Comparison of ENCODE assay signal across 1 cellular context in genomic region chr16:1771072-1771863, GRCh38.
TF ChIP-seq lines count a peak whose summit lies in the region.

Gene NME3 (minus strand): TSS chr16:1771543. CDS start chr16:1771534, 9 bp downstream.

TF ChIP-seq in GM12878, 131 proteins besides CTCF, POLR2A, EP300 and RAD21 (continued from another document):
- TF ChIP-seq, protein P1, sequence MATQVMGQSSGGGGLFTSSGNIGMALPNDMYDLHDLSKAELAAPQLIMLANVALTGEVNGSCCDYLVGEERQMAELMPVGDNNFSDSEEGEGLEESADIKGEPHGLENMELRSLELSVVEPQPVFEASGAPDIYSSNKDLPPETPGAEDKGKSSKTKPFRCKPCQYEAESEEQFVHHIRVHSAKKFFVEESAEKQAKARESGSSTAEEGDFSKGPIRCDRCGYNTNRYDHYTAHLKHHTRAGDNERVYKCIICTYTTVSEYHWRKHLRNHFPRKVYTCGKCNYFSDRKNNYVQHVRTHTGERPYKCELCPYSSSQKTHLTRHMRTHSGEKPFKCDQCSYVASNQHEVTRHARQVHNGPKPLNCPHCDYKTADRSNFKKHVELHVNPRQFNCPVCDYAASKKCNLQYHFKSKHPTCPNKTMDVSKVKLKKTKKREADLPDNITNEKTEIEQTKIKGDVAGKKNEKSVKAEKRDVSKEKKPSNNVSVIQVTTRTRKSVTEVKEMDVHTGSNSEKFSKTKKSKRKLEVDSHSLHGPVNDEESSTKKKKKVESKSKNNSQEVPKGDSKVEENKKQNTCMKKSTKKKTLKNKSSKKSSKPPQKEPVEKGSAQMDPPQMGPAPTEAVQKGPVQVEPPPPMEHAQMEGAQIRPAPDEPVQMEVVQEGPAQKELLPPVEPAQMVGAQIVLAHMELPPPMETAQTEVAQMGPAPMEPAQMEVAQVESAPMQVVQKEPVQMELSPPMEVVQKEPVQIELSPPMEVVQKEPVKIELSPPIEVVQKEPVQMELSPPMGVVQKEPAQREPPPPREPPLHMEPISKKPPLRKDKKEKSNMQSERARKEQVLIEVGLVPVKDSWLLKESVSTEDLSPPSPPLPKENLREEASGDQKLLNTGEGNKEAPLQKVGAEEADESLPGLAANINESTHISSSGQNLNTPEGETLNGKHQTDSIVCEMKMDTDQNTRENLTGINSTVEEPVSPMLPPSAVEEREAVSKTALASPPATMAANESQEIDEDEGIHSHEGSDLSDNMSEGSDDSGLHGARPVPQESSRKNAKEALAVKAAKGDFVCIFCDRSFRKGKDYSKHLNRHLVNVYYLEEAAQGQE (IDR thresholded peaks at IDR 0.05; ENCODE audit: low read depth, low read length): no peak
- TF ChIP-seq LARP7 (IDR thresholded peaks at IDR 0.05): peak; percentile 35
- TF ChIP-seq ZBED1 (IDR thresholded peaks at IDR 0.05; ENCODE audit: borderline replicate concordance): no peak
- TF ChIP-seq, protein P2, sequence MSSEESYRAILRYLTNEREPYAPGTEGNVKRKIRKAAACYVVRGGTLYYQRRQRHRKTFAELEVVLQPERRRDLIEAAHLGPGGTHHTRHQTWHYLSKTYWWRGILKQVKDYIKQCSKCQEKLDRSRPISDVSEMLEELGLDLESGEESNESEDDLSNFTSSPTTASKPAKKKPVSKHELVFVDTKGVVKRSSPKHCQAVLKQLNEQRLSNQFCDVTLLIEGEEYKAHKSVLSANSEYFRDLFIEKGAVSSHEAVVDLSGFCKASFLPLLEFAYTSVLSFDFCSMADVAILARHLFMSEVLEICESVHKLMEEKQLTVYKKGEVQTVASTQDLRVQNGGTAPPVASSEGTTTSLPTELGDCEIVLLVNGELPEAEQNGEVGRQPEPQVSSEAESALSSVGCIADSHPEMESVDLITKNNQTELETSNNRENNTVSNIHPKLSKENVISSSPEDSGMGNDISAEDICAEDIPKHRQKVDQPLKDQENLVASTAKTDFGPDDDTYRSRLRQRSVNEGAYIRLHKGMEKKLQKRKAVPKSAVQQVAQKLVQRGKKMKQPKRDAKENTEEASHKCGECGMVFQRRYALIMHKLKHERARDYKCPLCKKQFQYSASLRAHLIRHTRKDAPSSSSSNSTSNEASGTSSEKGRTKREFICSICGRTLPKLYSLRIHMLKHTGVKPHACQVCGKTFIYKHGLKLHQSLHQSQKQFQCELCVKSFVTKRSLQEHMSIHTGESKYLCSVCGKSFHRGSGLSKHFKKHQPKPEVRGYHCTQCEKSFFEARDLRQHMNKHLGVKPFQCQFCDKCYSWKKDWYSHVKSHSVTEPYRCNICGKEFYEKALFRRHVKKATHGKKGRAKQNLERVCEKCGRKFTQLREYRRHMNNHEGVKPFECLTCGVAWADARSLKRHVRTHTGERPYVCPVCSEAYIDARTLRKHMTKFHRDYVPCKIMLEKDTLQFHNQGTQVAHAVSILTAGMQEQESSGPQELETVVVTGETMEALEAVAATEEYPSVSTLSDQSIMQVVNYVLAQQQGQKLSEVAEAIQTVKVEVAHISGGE (CRISPR knock-in tag; IDR thresholded peaks at IDR 0.05): no peak
- TF ChIP-seq ZNF207 (IDR thresholded peaks at IDR 0.05; ENCODE audit: borderline replicate concordance): no peak
- no peak for TF ChIP-seq GABPA (IDR thresholded peaks at IDR 0.05; ENCODE audit: low read depth)
- no peak for TF ChIP-seq ZSCAN29 (IDR thresholded peaks at IDR 0.05)
- TF ChIP-seq ESRRA (IDR thresholded peaks at IDR 0.05; ENCODE audit: low read length): no peak
- no peak for TF ChIP-seq KDM1A (IDR thresholded peaks at IDR 0.05; ENCODE audit: borderline replicate concordance)
- no peak for TF ChIP-seq SREBF1 (IDR thresholded peaks at IDR 0.05; ENCODE audit: low read length)
- TF ChIP-seq TARDBP (IDR thresholded peaks at IDR 0.05; ENCODE audit: borderline replicate concordance): 0 out of 2 replicates have a peak, but pooled peaks have one; percentile 12
- TF ChIP-seq EZH2 (IDR thresholded peaks at IDR 0.05; ENCODE audit: borderline replicate concordance, control insufficient read depth, low read depth, low read length): no peak
- TF ChIP-seq CHD2 (IDR thresholded peaks at IDR 0.05; ENCODE audit: borderline replicate concordance, low read depth, low read length): no peak
- peak; percentile 28; the same call in 1 of the 2 replicates for TF ChIP-seq POLR2AphosphoS5 (IDR thresholded peaks at IDR 0.05; ENCODE audit: low read length)
- TF ChIP-seq TCF12 (IDR thresholded peaks at IDR 0.05; ENCODE audit: low read depth, low read length): 0 out of 2 replicates have a peak, but pooled peaks have one; percentile 22
- TF ChIP-seq GATAD2B (conservative IDR thresholded peaks at IDR 0.05; ENCODE audit: low read depth): peak; percentile 25; the same call in 1 of the 2 replicates
- TF ChIP-seq, protein P3, sequence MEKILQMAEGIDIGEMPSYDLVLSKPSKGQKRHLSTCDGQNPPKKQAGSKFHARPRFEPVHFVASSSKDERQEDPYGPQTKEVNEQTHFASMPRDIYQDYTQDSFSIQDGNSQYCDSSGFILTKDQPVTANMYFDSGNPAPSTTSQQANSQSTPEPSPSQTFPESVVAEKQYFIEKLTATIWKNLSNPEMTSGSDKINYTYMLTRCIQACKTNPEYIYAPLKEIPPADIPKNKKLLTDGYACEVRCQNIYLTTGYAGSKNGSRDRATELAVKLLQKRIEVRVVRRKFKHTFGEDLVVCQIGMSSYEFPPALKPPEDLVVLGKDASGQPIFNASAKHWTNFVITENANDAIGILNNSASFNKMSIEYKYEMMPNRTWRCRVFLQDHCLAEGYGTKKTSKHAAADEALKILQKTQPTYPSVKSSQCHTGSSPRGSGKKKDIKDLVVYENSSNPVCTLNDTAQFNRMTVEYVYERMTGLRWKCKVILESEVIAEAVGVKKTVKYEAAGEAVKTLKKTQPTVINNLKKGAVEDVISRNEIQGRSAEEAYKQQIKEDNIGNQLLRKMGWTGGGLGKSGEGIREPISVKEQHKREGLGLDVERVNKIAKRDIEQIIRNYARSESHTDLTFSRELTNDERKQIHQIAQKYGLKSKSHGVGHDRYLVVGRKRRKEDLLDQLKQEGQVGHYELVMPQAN (conservative IDR thresholded peaks at IDR 0.05): peak; percentile 78
- no peak for TF ChIP-seq CBFB (IDR thresholded peaks at IDR 0.05; ENCODE audit: low read depth)
- no peak for TF ChIP-seq NRF1 (conservative IDR thresholded peaks at IDR 0.05; ENCODE audit: low read depth, low read length)
- TF ChIP-seq, protein P4, sequence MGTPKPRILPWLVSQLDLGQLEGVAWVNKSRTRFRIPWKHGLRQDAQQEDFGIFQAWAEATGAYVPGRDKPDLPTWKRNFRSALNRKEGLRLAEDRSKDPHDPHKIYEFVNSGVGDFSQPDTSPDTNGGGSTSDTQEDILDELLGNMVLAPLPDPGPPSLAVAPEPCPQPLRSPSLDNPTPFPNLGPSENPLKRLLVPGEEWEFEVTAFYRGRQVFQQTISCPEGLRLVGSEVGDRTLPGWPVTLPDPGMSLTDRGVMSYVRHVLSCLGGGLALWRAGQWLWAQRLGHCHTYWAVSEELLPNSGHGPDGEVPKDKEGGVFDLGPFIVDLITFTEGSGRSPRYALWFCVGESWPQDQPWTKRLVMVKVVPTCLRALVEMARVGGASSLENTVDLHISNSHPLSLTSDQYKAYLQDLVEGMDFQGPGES (IDR thresholded peaks at IDR 0.05): no peak
- TF ChIP-seq SIX5 (IDR thresholded peaks at IDR 0.05; ENCODE audit: low read depth, low read length, severe bottlenecking): no peak
- no peak for TF ChIP-seq NFIC (IDR thresholded peaks at IDR 0.05; ENCODE audit: low read depth, low read length)
- peak; percentile 15; the same call in 1 of the 2 replicates for TF ChIP-seq IKZF1 (conservative IDR thresholded peaks at IDR 0.05)
- TF ChIP-seq JUNB (IDR thresholded peaks at IDR 0.05): no peak
- 0 out of 2 replicates have a peak, but pooled peaks have one; percentile 21 for TF ChIP-seq PAX5 (IDR thresholded peaks at IDR 0.05; ENCODE audit: borderline replicate concordance, low read depth, low read length)
- TF ChIP-seq HDGF (IDR thresholded peaks at IDR 0.05): no peak
- no peak for TF ChIP-seq E4F1 (IDR thresholded peaks at IDR 0.05; ENCODE audit: borderline replicate concordance, partially characterized antibody)
- TF ChIP-seq, protein P5, sequence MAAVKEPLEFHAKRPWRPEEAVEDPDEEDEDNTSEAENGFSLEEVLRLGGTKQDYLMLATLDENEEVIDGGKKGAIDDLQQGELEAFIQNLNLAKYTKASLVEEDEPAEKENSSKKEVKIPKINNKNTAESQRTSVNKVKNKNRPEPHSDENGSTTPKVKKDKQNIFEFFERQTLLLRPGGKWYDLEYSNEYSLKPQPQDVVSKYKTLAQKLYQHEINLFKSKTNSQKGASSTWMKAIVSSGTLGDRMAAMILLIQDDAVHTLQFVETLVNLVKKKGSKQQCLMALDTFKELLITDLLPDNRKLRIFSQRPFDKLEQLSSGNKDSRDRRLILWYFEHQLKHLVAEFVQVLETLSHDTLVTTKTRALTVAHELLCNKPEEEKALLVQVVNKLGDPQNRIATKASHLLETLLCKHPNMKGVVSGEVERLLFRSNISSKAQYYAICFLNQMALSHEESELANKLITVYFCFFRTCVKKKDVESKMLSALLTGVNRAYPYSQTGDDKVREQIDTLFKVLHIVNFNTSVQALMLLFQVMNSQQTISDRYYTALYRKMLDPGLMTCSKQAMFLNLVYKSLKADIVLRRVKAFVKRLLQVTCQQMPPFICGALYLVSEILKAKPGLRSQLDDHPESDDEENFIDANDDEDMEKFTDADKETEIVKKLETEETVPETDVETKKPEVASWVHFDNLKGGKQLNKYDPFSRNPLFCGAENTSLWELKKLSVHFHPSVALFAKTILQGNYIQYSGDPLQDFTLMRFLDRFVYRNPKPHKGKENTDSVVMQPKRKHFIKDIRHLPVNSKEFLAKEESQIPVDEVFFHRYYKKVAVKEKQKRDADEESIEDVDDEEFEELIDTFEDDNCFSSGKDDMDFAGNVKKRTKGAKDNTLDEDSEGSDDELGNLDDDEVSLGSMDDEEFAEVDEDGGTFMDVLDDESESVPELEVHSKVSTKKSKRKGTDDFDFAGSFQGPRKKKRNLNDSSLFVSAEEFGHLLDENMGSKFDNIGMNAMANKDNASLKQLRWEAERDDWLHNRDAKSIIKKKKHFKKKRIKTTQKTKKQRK (IDR thresholded peaks at IDR 0.05; ENCODE audit: low read depth, low read length): no peak
- TF ChIP-seq RCOR1 (conservative IDR thresholded peaks at IDR 0.05; ENCODE audit: low read depth, low read length): no peak
- TF ChIP-seq, protein P6, sequence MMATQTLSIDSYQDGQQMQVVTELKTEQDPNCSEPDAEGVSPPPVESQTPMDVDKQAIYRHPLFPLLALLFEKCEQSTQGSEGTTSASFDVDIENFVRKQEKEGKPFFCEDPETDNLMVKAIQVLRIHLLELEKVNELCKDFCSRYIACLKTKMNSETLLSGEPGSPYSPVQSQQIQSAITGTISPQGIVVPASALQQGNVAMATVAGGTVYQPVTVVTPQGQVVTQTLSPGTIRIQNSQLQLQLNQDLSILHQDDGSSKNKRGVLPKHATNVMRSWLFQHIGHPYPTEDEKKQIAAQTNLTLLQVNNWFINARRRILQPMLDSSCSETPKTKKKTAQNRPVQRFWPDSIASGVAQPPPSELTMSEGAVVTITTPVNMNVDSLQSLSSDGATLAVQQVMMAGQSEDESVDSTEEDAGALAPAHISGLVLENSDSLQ (IDR thresholded peaks at IDR 0.05): no peak
- TF ChIP-seq CHD1 (IDR thresholded peaks at IDR 0.05; ENCODE audit: low read depth, low read length): no peak
- no peak for TF ChIP-seq CBX3 (IDR thresholded peaks at IDR 0.05; ENCODE audit: borderline replicate concordance, low read depth)
TF ChIP-seq in GM12878: peak in this region for 21.
